ENCODE assay signal across 1 cellular context in the genomic region with DNA sequence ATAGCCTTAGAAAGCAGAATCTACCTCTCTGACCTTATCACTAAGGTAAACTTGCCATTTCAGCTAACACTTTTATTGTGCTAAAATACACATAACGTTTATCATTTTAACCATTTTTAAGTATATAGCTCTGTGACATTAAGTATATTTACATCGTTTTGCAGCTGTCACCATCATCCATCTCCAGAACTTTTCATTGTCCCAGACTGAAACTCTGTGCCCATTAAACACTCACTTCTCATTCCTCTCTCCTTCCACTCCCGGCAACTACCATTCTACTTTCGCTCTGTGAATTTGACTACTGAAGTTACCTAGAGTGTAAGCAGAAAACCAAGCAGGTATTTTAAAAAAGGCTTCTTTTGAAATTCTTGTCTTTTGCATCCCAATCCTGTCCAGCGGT.
TF ChIP-seq lines count a peak whose summit lies in the region.

No MANE protein-coding gene starts in this region.

TF ChIP-seq in SK-N-SH treated with all-trans-retinoic acid at 6 μM for 48 hours, 23 proteins besides CTCF, POLR2A, EP300 and RAD21 (continued from another document):
- TF ChIP-seq BACH2 (CRISPR knock-in tag; IDR thresholded peaks at IDR 0.05; ENCODE audit: borderline replicate concordance) (no peak), PPARA (CRISPR knock-in tag; IDR thresholded peaks at IDR 0.05; ENCODE audit: borderline replicate concordance) (no peak), TCF4 (CRISPR knock-in tag; IDR thresholded peaks at IDR 0.05; ENCODE audit: borderline replicate concordance) (no peak), OSR1 (CRISPR knock-in tag; IDR thresholded peaks at IDR 0.05) (no peak), ESRRG (CRISPR knock-in tag; IDR thresholded peaks at IDR 0.05) (no peak), ZNF8 (CRISPR knock-in tag; IDR thresholded peaks at IDR 0.05) (no peak), GLIS3 (CRISPR knock-in tag; IDR thresholded peaks at IDR 0.05) (no peak), ZC3H10 (CRISPR knock-in tag; IDR thresholded peaks at IDR 0.05) (no peak), ZFP30 (CRISPR knock-in tag; IDR thresholded peaks at IDR 0.05) (no peak), SNAI2 (CRISPR knock-in tag; IDR thresholded peaks at IDR 0.05) (no peak)
- TF ChIP-seq, protein P1, sequence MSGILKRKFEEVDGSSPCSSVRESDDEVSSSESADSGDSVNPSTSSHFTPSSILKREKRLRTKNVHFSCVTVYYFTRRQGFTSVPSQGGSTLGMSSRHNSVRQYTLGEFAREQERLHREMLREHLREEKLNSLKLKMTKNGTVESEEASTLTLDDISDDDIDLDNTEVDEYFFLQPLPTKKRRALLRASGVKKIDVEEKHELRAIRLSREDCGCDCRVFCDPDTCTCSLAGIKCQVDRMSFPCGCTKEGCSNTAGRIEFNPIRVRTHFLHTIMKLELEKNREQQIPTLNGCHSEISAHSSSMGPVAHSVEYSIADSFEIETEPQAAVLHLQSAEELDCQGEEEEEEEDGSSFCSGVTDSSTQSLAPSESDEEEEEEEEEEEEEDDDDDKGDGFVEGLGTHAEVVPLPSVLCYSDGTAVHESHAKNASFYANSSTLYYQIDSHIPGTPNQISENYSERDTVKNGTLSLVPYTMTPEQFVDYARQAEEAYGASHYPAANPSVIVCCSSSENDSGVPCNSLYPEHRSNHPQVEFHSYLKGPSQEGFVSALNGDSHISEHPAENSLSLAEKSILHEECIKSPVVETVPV (CRISPR knock-in tag; IDR thresholded peaks at IDR 0.05) = no peak
